In genomic region chr9:86340356-86341006, GRCh38 we compare ENCODE assay signal across 15 cellular contexts. TPM values are rescaled to one million over a fixed set of nuclear protein-coding genes. Genes with fewer than 3 reads are reported as not detected.
A peak's percentile ranks its signal among the peaks of the same experiment; 100 is the strongest.
DNase-seq lines count a peak whose midpoint lies in the region; ATAC-seq and TF ChIP-seq lines count a peak whose summit lies in the region.
"Had no signal": no experiment of that assay in that cellular context is flagged by ENCODE, and none has a peak within 500 bp of the region (broad histone marks: within the 10 kb centered on the region; RNA-seq: fewer than 3 reads in every experiment).

No MANE protein-coding gene starts in this region.

- DNase-seq in A172 (ENCODE audit: low spot score) (peak; percentile 13), EH (ENCODE audit: low read depth) (peak; percentile 25), chondrocyte (ENCODE audit: low spot score) (no peak), NCI-H526 (lab: John Stamatoyannopoulos, UW) (no peak), foreskin melanocyte (no peak)
- DNase-seq in effector CD4-positive, alpha-beta T cell: no peak
- DNase-seq in central memory CD4-positive, alpha-beta T cell: no peak
- DNase-seq: NCI-H2081 treated with DMSO at 0.1 percent for 48 hours; NCI-H774; occipital lobe; Right ventricle myocardium superior; stimulated activated CD4-positive, alpha-beta T cell treated with anti-CD3 and anti-CD28 coated beads, Interleukin-12 subunit alpha, Interleukin-12 subunit beta, amount 100 ng/mL, for 4 hours had no signal

- H3K36me3 Mint-ChIP-seq in chondrocyte (ENCODE audit: low read depth): peaks cover 52% of the 10 kb centered on the region

- H3K27ac Mint-ChIP-seq in chondrocyte (ENCODE audit: unreplicated experiment): peak overlapping the region; percentile 29
- H3K27ac Mint-ChIP-seq: activated naive CD4-positive, alpha-beta T cell treated with anti-CD3 and anti-CD28 coated beads, Interleukin-2, amount 50 U/mL, for 72 hours had no signal

- H3K27me3 Mint-ChIP-seq in chondrocyte (ENCODE audit: low read depth): no peaks in the 10 kb centered on the region

- H3K9me3 Mint-ChIP-seq in chondrocyte (ENCODE audit: low read depth): no peaks in the 10 kb centered on the region
- H3K9me3 Mint-ChIP-seq: activated naive CD4-positive, alpha-beta T cell treated with anti-CD3 and anti-CD28 coated beads, Interleukin-2, amount 50 U/mL, for 72 hours had no signal

- peak; percentile 40 for ATAC-seq in HG03439 (IDR thresholded peaks at IDR 0.05; ENCODE audit: unreplicated experiment)
- ATAC-seq: gastroesophageal sphincter had no signal

- no peak for TF ChIP-seq CTCF in chondrocyte (IDR thresholded peaks at IDR 0.05)

- H3K4me1 Mint-ChIP-seq in chondrocyte (ENCODE audit: low read depth): peaks cover 11% of the 10 kb centered on the region

- no peak overlapping the region for H3K4me3 Mint-ChIP-seq in chondrocyte (ENCODE audit: unreplicated experiment)

RNA-seq across cellular contexts. Expression of gene TUT7, which starts 13.7 kb away (rescaled TPM):
- total RNA-seq in A172 (2014; rRNA removed; shearing (Covaris generic)): 21.5 and 21.6 TPM in 2 replicates
- total RNA-seq in chondrocyte: 22.3 to 33.9 TPM (median 22.8 TPM) in 3 replicates

RNA-seq across cellular contexts. Expression of gene ISCA1, which starts 58.1 kb away (rescaled TPM):
- total RNA-seq in A172 (2014; rRNA removed; shearing (Covaris generic)): 58.1 and 70.4 TPM in 2 replicates
- 24.1 to 29.2 TPM (median 25.1 TPM) in 3 replicates for total RNA-seq in chondrocyte

Comparison
In these comparisons a context has a peak if more than half of its experiments do, and no peak if none do; other contexts are left out.
1. DNase-seq: peak in A172 (single experiment) and EH (single experiment); none in chondrocyte (single experiment), effector CD4-positive, alpha-beta T cell (single experiment), central memory CD4-positive, alpha-beta T cell (single experiment), NCI-H526 (0 of 2) and foreskin melanocyte (single experiment).